2 cellular contexts compared by ENCODE assay signal in genomic region chr5:95644351-95645042, GRCh38.
TF ChIP-seq lines count a peak whose summit lies in the region.

No MANE protein-coding gene starts in this region.

TF ChIP-seq in GM23338, 12 proteins besides CTCF, POLR2A, EP300 and RAD21:
- TF ChIP-seq STAT1 (IDR thresholded peaks at IDR 0.05; ENCODE audit: unreplicated experiment) (no peak), ZNF331 (CRISPR knock-in tag; IDR thresholded peaks at IDR 0.05; ENCODE audit: low read depth) (no peak), EZH2phosphoT487 (IDR thresholded peaks at IDR 0.05; ENCODE audit: unreplicated experiment) (no peak), ZNF462 (CRISPR knock-in tag; IDR thresholded peaks at IDR 0.05) (no peak), CREB1 (CRISPR knock-in tag; IDR thresholded peaks at IDR 0.05; ENCODE audit: low read depth) (no peak), REST (IDR thresholded peaks at IDR 0.05; ENCODE audit: unreplicated experiment) (no peak), NANOG (IDR thresholded peaks at IDR 0.05; ENCODE audit: borderline replicate concordance) (no peak), JUNB (IDR thresholded peaks at IDR 0.05; ENCODE audit: unreplicated experiment) (no peak), POLR2AphosphoS5 (IDR thresholded peaks at IDR 0.05; ENCODE audit: low read depth) (no peak), ZNF114 (CRISPR knock-in tag; IDR thresholded peaks at IDR 0.05) (no peak), EZH2 (IDR thresholded peaks at IDR 0.05; ENCODE audit: low read depth, unreplicated experiment) (no peak)
- TF ChIP-seq, protein P1, sequence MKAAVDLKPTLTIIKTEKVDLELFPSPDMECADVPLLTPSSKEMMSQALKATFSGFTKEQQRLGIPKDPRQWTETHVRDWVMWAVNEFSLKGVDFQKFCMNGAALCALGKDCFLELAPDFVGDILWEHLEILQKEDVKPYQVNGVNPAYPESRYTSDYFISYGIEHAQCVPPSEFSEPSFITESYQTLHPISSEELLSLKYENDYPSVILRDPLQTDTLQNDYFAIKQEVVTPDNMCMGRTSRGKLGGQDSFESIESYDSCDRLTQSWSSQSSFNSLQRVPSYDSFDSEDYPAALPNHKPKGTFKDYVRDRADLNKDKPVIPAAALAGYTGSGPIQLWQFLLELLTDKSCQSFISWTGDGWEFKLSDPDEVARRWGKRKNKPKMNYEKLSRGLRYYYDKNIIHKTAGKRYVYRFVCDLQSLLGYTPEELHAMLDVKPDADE (IDR thresholded peaks at IDR 0.05), result no peak
TF ChIP-seq in GM23338: peak in this region for 0.

TF ChIP-seq in GM12878, 131 proteins besides CTCF, POLR2A, EP300 and RAD21:
- peak; percentile 75 for TF ChIP-seq RFX5 (IDR thresholded peaks at IDR 0.05; ENCODE audit: low read depth, low read length)
- peak; percentile 48; the same call in 1 of the 2 replicates for TF ChIP-seq RELB (IDR thresholded peaks at IDR 0.05; ENCODE audit: low read depth)
- peak; percentile 62 for TF ChIP-seq MLLT1 (IDR thresholded peaks at IDR 0.05)
- no peak for TF ChIP-seq CREB1 (IDR thresholded peaks at IDR 0.05; ENCODE audit: low read depth)
- TF ChIP-seq SUZ12 (IDR thresholded peaks at IDR 0.05; ENCODE audit: unreplicated experiment), result no peak
- TF ChIP-seq SMARCA5 (IDR thresholded peaks at IDR 0.05), result peak; percentile 60; the same call in 1 of the 2 replicates
- no peak for TF ChIP-seq E4F1 (IDR thresholded peaks at IDR 0.05; ENCODE audit: borderline replicate concordance, partially characterized antibody)
- peak; percentile 95 for TF ChIP-seq ZNF24 (IDR thresholded peaks at IDR 0.05)
- peak; percentile 87 for TF ChIP-seq RUNX3 (IDR thresholded peaks at IDR 0.05; ENCODE audit: low read length)
- 0 out of 3 replicates have a peak, but pooled peaks have one; percentile 36 for TF ChIP-seq POU2F2 (IDR thresholded peaks at IDR 0.05; ENCODE audit: borderline replicate concordance, low read depth, low read length)
- TF ChIP-seq RB1 (IDR thresholded peaks at IDR 0.05; ENCODE audit: borderline replicate concordance), result no peak
- peak; percentile 74; the same call in 1 of the 2 replicates for TF ChIP-seq NBN (IDR thresholded peaks at IDR 0.05)
- TF ChIP-seq, protein P2, sequence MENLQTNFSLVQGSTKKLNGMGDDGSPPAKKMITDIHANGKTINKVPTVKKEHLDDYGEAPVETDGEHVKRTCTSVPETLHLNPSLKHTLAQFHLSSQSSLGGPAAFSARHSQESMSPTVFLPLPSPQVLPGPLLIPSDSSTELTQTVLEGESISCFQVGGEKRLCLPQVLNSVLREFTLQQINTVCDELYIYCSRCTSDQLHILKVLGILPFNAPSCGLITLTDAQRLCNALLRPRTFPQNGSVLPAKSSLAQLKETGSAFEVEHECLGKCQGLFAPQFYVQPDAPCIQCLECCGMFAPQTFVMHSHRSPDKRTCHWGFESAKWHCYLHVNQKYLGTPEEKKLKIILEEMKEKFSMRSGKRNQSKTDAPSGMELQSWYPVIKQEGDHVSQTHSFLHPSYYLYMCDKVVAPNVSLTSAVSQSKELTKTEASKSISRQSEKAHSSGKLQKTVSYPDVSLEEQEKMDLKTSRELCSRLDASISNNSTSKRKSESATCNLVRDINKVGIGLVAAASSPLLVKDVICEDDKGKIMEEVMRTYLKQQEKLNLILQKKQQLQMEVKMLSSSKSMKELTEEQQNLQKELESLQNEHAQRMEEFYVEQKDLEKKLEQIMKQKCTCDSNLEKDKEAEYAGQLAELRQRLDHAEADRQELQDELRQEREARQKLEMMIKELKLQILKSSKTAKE (IDR thresholded peaks at IDR 0.05; ENCODE audit: low read depth, poor library complexity, severe bottlenecking), result peak; percentile 70
- TF ChIP-seq IKZF1 (conservative IDR thresholded peaks at IDR 0.05), result 0 out of 2 replicates have a peak, but pooled peaks have one; percentile 12
- peak; percentile 44 to 45; a peak in 2 of 4 replicates for TF ChIP-seq IKZF2 (IDR thresholded peaks at IDR 0.05)
- TF ChIP-seq MTA2 (IDR thresholded peaks at IDR 0.05; ENCODE audit: low read depth), result peak; percentile 53; the same call in 1 of the 2 replicates
- no peak for TF ChIP-seq NFYA (IDR thresholded peaks at IDR 0.05; ENCODE audit: borderline replicate concordance, low read depth, low read length)
- TF ChIP-seq SMC3 (IDR thresholded peaks at IDR 0.05; ENCODE audit: borderline replicate concordance, low read length), result peak; percentile 58; the same call in 1 of the 2 replicates
- TF ChIP-seq ZNF207 (IDR thresholded peaks at IDR 0.05; ENCODE audit: borderline replicate concordance), result no peak
